20 cellular contexts compared by ENCODE assay signal in the genomic region with DNA sequence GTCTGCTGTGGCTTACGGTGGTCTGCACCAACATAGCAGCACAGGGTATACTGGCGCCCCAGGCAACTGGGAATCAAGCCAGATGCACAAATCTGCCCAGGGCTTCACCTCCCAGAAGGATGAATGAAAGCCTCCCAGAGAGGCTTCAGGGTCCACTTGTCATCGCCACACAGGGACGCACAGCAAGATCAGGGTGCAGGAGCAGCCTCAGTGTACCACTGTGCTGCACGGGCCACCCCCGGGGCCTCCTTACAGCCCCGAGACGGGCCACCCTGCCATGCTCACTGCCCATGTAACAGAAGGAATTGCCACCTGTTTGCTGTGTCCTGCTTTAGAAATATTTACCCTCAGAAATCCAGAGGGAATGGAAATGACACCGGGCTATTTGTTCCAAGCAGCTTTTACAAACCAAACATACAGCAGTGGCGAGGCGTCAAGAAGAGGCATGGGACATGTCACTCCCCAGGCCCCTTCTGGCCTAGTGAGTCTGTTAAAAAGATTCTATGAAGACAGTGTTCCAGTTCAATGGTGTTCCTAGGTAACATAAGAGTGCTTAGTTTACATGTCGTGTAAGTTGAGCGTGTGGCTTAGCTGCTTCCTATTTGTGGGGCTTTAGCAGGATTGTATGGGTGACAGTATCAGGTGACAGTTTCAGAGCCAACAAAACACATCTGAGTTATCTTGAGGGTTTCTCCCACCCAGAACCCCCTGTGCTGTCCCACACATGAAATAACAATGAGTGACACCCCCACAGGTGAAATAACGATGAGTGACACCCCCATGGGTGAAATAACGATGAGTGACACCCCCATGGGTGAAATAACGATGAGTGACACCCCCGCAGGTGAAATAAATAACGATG.
"Had no signal": no experiment of that assay in that cellular context is flagged by ENCODE, and none has a peak within 500 bp of the region (broad histone marks: within the 10 kb centered on the region; RNA-seq: fewer than 3 reads in every experiment).

No MANE protein-coding gene starts in this region.

- ATAC-seq: activated CD8-positive, alpha-beta T cell treated with anti-CD3 and anti-CD28 coated beads, Interleukin-2, amount 10 ng/mL, durations not matched to agents 7 days and 5 days; body of pancreas; left colon had no signal

- FAIRE-seq: colon, islet of Langerhans had no signal

- H3K4me1 ChIP-seq: body of pancreas had no signal

- DNase-seq: activated B cell treated with CpG ODN at 0.5 μM for 24 hours; activated CD4-positive, alpha-beta T cell treated with anti-CD3 and anti-CD28 coated beads for 4 hours; activated CD8-positive, alpha-beta T cell treated with anti-CD3 and anti-CD28 coated beads, Interleukin-2, amount 10 ng/mL, durations not matched to agents 7 days and 5 days; activated naive CD4-positive, alpha-beta T cell treated with Interleukin-2 at 50 U/mL for 16 hours; activated naive CD8-positive, alpha-beta T cell treated with anti-CD3 and anti-CD28 coated beads, Interleukin-2, amount 10 ng/mL, durations not matched to agents 7 days and 5 days; activated T-cell treated with anti-CD3 and anti-CD28 coated beads, Interleukin-2, amount 50 U/mL, for 24 hours; amygdala; body of pancreas; dorsolateral prefrontal cortex; erythroblast; foreskin melanocyte; glutamatergic neuron; hippocampal formation; left colon; stimulated activated CD4-positive, alpha-beta T cell treated with anti-CD3 and anti-CD28 coated beads, Interleukin-12 subunit alpha, Interleukin-12 subunit beta, amount 100 ng/mL, for 4 hours; stimulated activated CD4-positive, alpha-beta T cell treated with anti-CD3 and anti-CD28 coated beads, Interleukin-1b, Interleukin-23, amount 100 ng/mL, for 48 hours; stimulated activated CD8-positive, alpha-beta memory T cell treated with anti-CD3 and anti-CD28 coated beads, Interleukin-4, amount 100 ng/mL, for 48 hours had no signal

- H3K9me3 ChIP-seq: body of pancreas had no signal

- H3K27ac ChIP-seq: body of pancreas, dorsolateral prefrontal cortex had no signal

- H3K4me3 ChIP-seq: body of pancreas, dorsolateral prefrontal cortex, lung had no signal

- H3K27me3 ChIP-seq: body of pancreas, dorsolateral prefrontal cortex had no signal
